ENCODE assay signal across 21 cellular contexts in genomic region chr13:27981006-27981708, GRCh38. TPM values are rescaled to one million over a fixed set of nuclear protein-coding genes. Genes with fewer than 3 reads are reported as not detected.
DNase-seq lines count a peak whose midpoint lies in the region; ATAC-seq, FAIRE-seq and TF ChIP-seq lines count a peak whose summit lies in the region.
"Had no signal": no experiment of that assay in that cellular context is flagged by ENCODE, and none has a peak within 500 bp of the region (broad histone marks: within the 10 kb centered on the region; RNA-seq: fewer than 3 reads in every experiment).

No MANE protein-coding gene starts in this region.

- H2AFZ ChIP-seq in GM23338 (no peak overlapping the region), HepG2 (ENCODE audit: low read length) (no peak overlapping the region), smooth muscle cell (ENCODE audit: low read depth) (no peak overlapping the region)

- H3F3A ChIP-seq in GM23338 (replicated peaks; ENCODE audit: low read depth) (peaks cover 31% of the 10 kb centered on the region), smooth muscle cell (ENCODE audit: low read depth) (no peaks in the 10 kb centered on the region)

- H3K36me3 Mint-ChIP-seq in GM23338 (ENCODE audit: low read depth) (no peaks in the 10 kb centered on the region), activated B cell treated with CpG ODN at 0.5 μM for 24 hours (ENCODE audit: low read depth) (no peaks in the 10 kb centered on the region)
- H3K36me3 Mint-ChIP-seq in activated naive CD8-positive, alpha-beta T cell treated with anti-CD3 and anti-CD28 coated beads, Interleukin-2, amount 50 U/mL, for 24 hours (ENCODE audit: low read depth) = no peaks in the 10 kb centered on the region

- no peaks in the 10 kb centered on the region for H3K79me2 ChIP-seq in GM23338 (replicated peaks; ENCODE audit: insufficient read depth)
- no peaks in the 10 kb centered on the region for H3K79me2 ChIP-seq in HepG2 (ENCODE audit: insufficient read depth, low read length)
- no peaks in the 10 kb centered on the region for H3K79me2 ChIP-seq in smooth muscle cell (ENCODE audit: low read depth)

- no peak for TF ChIP-seq CTCF in GM23338 (conservative IDR thresholded peaks at IDR 0.05; ENCODE audit: low read depth in 2 of 2)
- no peak for TF ChIP-seq CTCF in activated B cell treated with CpG ODN at 0.5 μM for 24 hours (IDR thresholded peaks at IDR 0.05)
- TF ChIP-seq CTCF in HepG2 (CRISPR knock-in tag; IDR thresholded peaks at IDR 0.05) = no peak
- no peak for TF ChIP-seq CTCF in smooth muscle cell (IDR thresholded peaks at IDR 0.05; ENCODE audit: borderline replicate concordance, insufficient read depth, poor library complexity, severe bottlenecking)

- H3K4me3 ChIP-seq in GM23338 = no peak overlapping the region
- H3K4me3 ChIP-seq in HepG2 (replicated peaks in 1 of 3; ENCODE audit: insufficient read depth in 1 of 3, low read depth in 2 of 3, low read length in 3 of 3) = no peak overlapping the region
- peak overlapping the region; percentile 22 for H3K4me3 ChIP-seq in smooth muscle cell
- H3K4me3 ChIP-seq: BLaER1, SK-N-MC had no signal

- no peak for TF ChIP-seq POLR2A in HepG2 (IDR thresholded peaks at IDR 0.05; ENCODE audit: insufficient read depth in 1 of 2, low read depth in 2 of 2, low read length in 2 of 2)

- intact Hi-C loops in activated B cell treated with CpG ODN at 0.5 μM for 24 hours (cut with micrococcal nuclease) (loop anchor here (5.0 to 10.0 kb wide), 2 partner anchors 449 to 814 kb away; no protein-coding TSS in a partner anchor), HepG2 (cut with micrococcal nuclease; ENCODE audit: unreplicated experiment) (loop anchor here (5.0 to 10.0 kb wide), 4 partner anchors 209 to 996 kb away; no protein-coding TSS in a partner anchor)

- in situ Hi-C loops in HepG2 (cut with HindIII; ENCODE audit: extremely low pct_ligation_motif_present, low pct_unique_long_range_greater_than_20kb) = loop anchor here (5.0 to 25.0 kb wide), 2 partner anchors 149 to 494 kb away; no protein-coding TSS in a partner anchor

- H3K4me1 Mint-ChIP-seq in GM23338 = peaks cover 24% of the 10 kb centered on the region
- H3K4me1 Mint-ChIP-seq in activated B cell treated with CpG ODN at 0.5 μM for 24 hours = peaks cover 26% of the 10 kb centered on the region
- peaks cover 20% of the 10 kb centered on the region for H3K4me1 Mint-ChIP-seq in activated naive CD8-positive, alpha-beta T cell treated with anti-CD3 and anti-CD28 coated beads, Interleukin-2, amount 50 U/mL, for 24 hours

- peaks cover 88% of the 10 kb centered on the region for H3K27me3 Mint-ChIP-seq in GM23338 (ENCODE audit: insufficient read depth, low read depth, poor library complexity)
- H3K27me3 Mint-ChIP-seq in activated B cell treated with CpG ODN at 0.5 μM for 24 hours = peaks cover 62% of the 10 kb centered on the region
- peaks cover 67% of the 10 kb centered on the region for H3K27me3 Mint-ChIP-seq in activated naive CD8-positive, alpha-beta T cell treated with anti-CD3 and anti-CD28 coated beads, Interleukin-2, amount 50 U/mL, for 24 hours

- H3K9me3 ChIP-seq in HepG2 (ENCODE audit: low read length) (no peaks in the 10 kb centered on the region), smooth muscle cell (replicated peaks; ENCODE audit: low read depth) (no peaks in the 10 kb centered on the region)

- H3K27me3 ChIP-seq in GM23338 (ENCODE audit: insufficient read depth) (peaks cover 92% of the 10 kb centered on the region), HepG2 (ENCODE audit: control insufficient read depth in 1 of 2, insufficient read depth in 2 of 2, low read length in 2 of 2) (peaks cover 9 to 48% of the 10 kb centered on the region in 2 experiments), smooth muscle cell (ENCODE audit: low read depth) (peaks cover 87% of the 10 kb centered on the region)

- H3K9me3 Mint-ChIP-seq in GM23338 (peaks cover 6% of the 10 kb centered on the region; the same call in 2 of the 3 replicates), activated B cell treated with CpG ODN at 0.5 μM for 24 hours (no peaks in the 10 kb centered on the region)
- H3K9me3 Mint-ChIP-seq in activated naive CD8-positive, alpha-beta T cell treated with anti-CD3 and anti-CD28 coated beads, Interleukin-2, amount 50 U/mL, for 24 hours = no peaks in the 10 kb centered on the region

- 26% methylated on average over 11 of the region's 11 CpGs for WGBS in HepG2 (ENCODE audit: low lambda C conversion rate)
- WGBS in smooth muscle cell (ENCODE audit: low lambda C conversion rate) = 30% methylated on average over 11 of the region's 11 CpGs

- no peaks in the 10 kb centered on the region for H3K36me3 ChIP-seq in GM23338 (ENCODE audit: insufficient read depth)
- no peaks in the 10 kb centered on the region for H3K36me3 ChIP-seq in HepG2 (replicated peaks in 1 of 2; ENCODE audit: control insufficient read depth in 1 of 2, insufficient read depth in 2 of 2, low read length in 2 of 2)
- H3K36me3 ChIP-seq in smooth muscle cell (ENCODE audit: low read depth) = no peaks in the 10 kb centered on the region
- H3K36me3 ChIP-seq: BLaER1 had no signal

- H3K4me2 ChIP-seq in GM23338 (no peak overlapping the region; the same call in 1 of the 2 replicates), HepG2 (ENCODE audit: low read depth, low read length) (peak overlapping the region; percentile 48), smooth muscle cell (no peak overlapping the region)
- H3K4me2 ChIP-seq: BLaER1 had no signal

- H4K20me1 ChIP-seq in GM23338 (replicated peaks; ENCODE audit: insufficient read depth) = peaks cover 20% of the 10 kb centered on the region; the same call in 1 of the 2 replicates
- H4K20me1 ChIP-seq in HepG2 (ENCODE audit: insufficient read depth, low read length) = no peaks in the 10 kb centered on the region
- H4K20me1 ChIP-seq in smooth muscle cell (ENCODE audit: low read depth) = no peaks in the 10 kb centered on the region

- H3K4me3 Mint-ChIP-seq in GM23338 (peak overlapping the region; percentile 40; the same call in 2 of the 3 replicates), activated B cell treated with CpG ODN at 0.5 μM for 24 hours (peak overlapping the region; percentile 71)
- no peak overlapping the region for H3K4me3 Mint-ChIP-seq in activated naive CD8-positive, alpha-beta T cell treated with anti-CD3 and anti-CD28 coated beads, Interleukin-2, amount 50 U/mL, for 24 hours

- CTCF ChIA-PET in activated B cell treated with CpG ODN at 0.5 μM for 24 hours (lab: Charles Lee) = interaction anchor here (1.1 to 10.8 kb wide), 3 partner anchors 153 to 996 kb away, joined by 4 to 230 read pairs (median 6); no protein-coding TSS in a partner anchor
- CTCF ChIA-PET in HepG2 (lab: Yijun Ruan, JAX; ENCODE audit: low intra/inter-chr PET ratio, low total read pairs) = interaction anchor here (1.5 kb wide), 1 partner anchor 619 kb away, joined by 3 read pairs; no protein-coding TSS in a partner anchor

- no peak for DNase-seq in GM23338 (ENCODE audit: low spot score)
- DNase-seq in activated B cell treated with CpG ODN at 0.5 μM for 24 hours = no peak
- no peak for DNase-seq in HepG2 (ENCODE audit: low spot score)
- DNase-seq in smooth muscle cell (lab: John Stamatoyannopoulos, UW; ENCODE audit: unreplicated experiment) = no peak
- DNase-seq in activated naive CD8-positive, alpha-beta T cell treated with anti-CD3 and anti-CD28 coated beads, Interleukin-2, amount 50 U/mL, for 24 hours = no peak
- DNase-seq: DMS 273 treated with DMSO at 0.1 percent for 48 hours; EL; KG1; NCI-H1092 treated with DMSO at 0.1 percent for 48 hours; NCI-H1694 treated with DMSO at 0.1 percent for 48 hours; NCI-H69; NK-92 treated with Interleukin-12 subunit alpha and Interleukin-12 subunit beta, amount 100 ng/mL, for 24 hours; OCI-M1 had no signal

- no peak overlapping the region for H3K27ac Mint-ChIP-seq in GM23338
- H3K27ac Mint-ChIP-seq in activated B cell treated with CpG ODN at 0.5 μM for 24 hours = no peak overlapping the region
- H3K27ac Mint-ChIP-seq in activated naive CD8-positive, alpha-beta T cell treated with anti-CD3 and anti-CD28 coated beads, Interleukin-2, amount 50 U/mL, for 24 hours = no peak overlapping the region

- H3K9ac ChIP-seq in HepG2 (ENCODE audit: insufficient read depth, low read depth, low read length) (no peak overlapping the region), smooth muscle cell (ENCODE audit: low read depth) (no peak overlapping the region)
- H3K9ac ChIP-seq: BLaER1 had no signal

- POLR2A ChIA-PET in activated B cell treated with CpG ODN at 0.5 μM for 24 hours (lab: Charles Lee) (no interaction called here), HepG2 (lab: Yijun Ruan, JAX) (interaction anchor here (2.2 kb wide), 1 partner anchor 20 kb away, joined by 6 read pairs; no protein-coding TSS in a partner anchor)

- no peaks in the 10 kb centered on the region for H3K9me2 ChIP-seq in GM23338 (ENCODE audit: insufficient read depth)

- no peak overlapping the region for H3K27ac ChIP-seq in GM23338 (ENCODE audit: low read depth)
- H3K27ac ChIP-seq in HepG2 (ENCODE audit: extremely low read length, insufficient read depth, low read length) = no peak overlapping the region
- no peak overlapping the region for H3K27ac ChIP-seq in smooth muscle cell (ENCODE audit: low read depth)
- H3K27ac ChIP-seq: BLaER1, HL-60, SK-N-MC had no signal

- no peak for TF ChIP-seq EP300 in HepG2 (IDR thresholded peaks at IDR 0.05; ENCODE audit: low read depth in 2 of 2, low read length in 2 of 2)
- no peak for TF ChIP-seq EP300 in HepG2 (CRISPR knock-in tag; IDR thresholded peaks at IDR 0.05; ENCODE audit: borderline replicate concordance)

- H3K4me1 ChIP-seq in GM23338 (ENCODE audit: insufficient read depth) = peaks cover 22% of the 10 kb centered on the region
- peaks cover 13% of the 10 kb centered on the region for H3K4me1 ChIP-seq in HepG2 (ENCODE audit: insufficient read depth, low read length)
- no peaks in the 10 kb centered on the region for H3K4me1 ChIP-seq in smooth muscle cell (ENCODE audit: low read depth)
- H3K4me1 ChIP-seq: BLaER1 had no signal

- no peak for FAIRE-seq in HepG2 (lab: Jason Lieb, UNC)

- no TSS peak for BruUV-seq in HepG2 (replicated peaks; lab: Mats Ljungman, UMichigan)

- no peak for TF ChIP-seq RAD21 in HepG2 (CRISPR knock-in tag; IDR thresholded peaks at IDR 0.05)

- ATAC-seq in GM23338 (no peak), activated B cell treated with CpG ODN at 0.5 μM for 24 hours (ENCODE audit: low read depth) (no peak), HepG2 (peak; percentile 28), GM21423 (IDR thresholded peaks at IDR 0.05; ENCODE audit: unreplicated experiment) (no peak), HG03565 (IDR thresholded peaks at IDR 0.05; ENCODE audit: unreplicated experiment) (no peak), GM21360 (IDR thresholded peaks at IDR 0.05; ENCODE audit: unreplicated experiment) (no peak)
- no peak for ATAC-seq in activated naive CD8-positive, alpha-beta T cell treated with anti-CD3 and anti-CD28 coated beads, Interleukin-2, amount 50 U/mL, for 24 hours

RNA-seq across cellular contexts. Expression of gene URAD, which starts 7.3 kb away (rescaled TPM):
- not detected in 2 replicates for total RNA-seq in GM23338 (2014; rRNA removed; shearing (Covaris generic))
- polyA plus RNA-seq in GM23338 (2016; fragmentation: Nextera tagmentation; extraction: Ambion mirVana) (not detected in 2 replicates), HepG2 (2011; rRNA removed) (not detected in 2 replicates), smooth muscle cell (not detected in 2 replicates)
- total RNA-seq in activated B cell treated with CpG ODN at 0.5 μM for 24 hours (not detected in 2 replicates), HepG2 (2016; rRNA removed; fragmentation: Illumina TruSeq; extraction: Trizol) (not detected in 2 replicates), smooth muscle cell (not detected in 2 replicates)
- total RNA-seq in HepG2 (2016; cell fraction: cytosol; rRNA removed; fragmentation: Illumina TruSeq; extraction: Trizol; ENCODE audit: low read depth) = not detected in 2 replicates
- total RNA-seq in HepG2 (2016; cell fraction: insoluble cytoplasmic fraction; rRNA removed; fragmentation: Illumina TruSeq; extraction: Trizol) = not detected in 2 replicates
- total RNA-seq in HepG2 (2016; cell fraction: membrane; rRNA removed; fragmentation: Illumina TruSeq; extraction: Trizol) = not detected in 2 replicates
- total RNA-seq in HepG2 (2016; cell fraction: nucleus; rRNA removed; fragmentation: Illumina TruSeq; extraction: Trizol) = not detected in 2 replicates
- polyA plus RNA-seq in HepG2 (2011; cell fraction: cytosol; rRNA removed) = not detected in 2 replicates
- not detected in 2 replicates for polyA plus RNA-seq in HepG2 (2011; cell fraction: nucleus; rRNA removed)
- not detected in 2 replicates for polyA plus RNA-seq in HepG2 (2012)
- not detected in 2 replicates for polyA plus RNA-seq in HepG2 (2016; cell fraction: cytosol; fragmentation: Illumina TruSeq; extraction: Trizol; ENCODE audit: low read depth)
- polyA plus RNA-seq in HepG2 (2016; cell fraction: insoluble cytoplasmic fraction; fragmentation: Illumina TruSeq; extraction: Trizol; ENCODE audit: low read depth) = not detected in 2 replicates
- polyA plus RNA-seq in HepG2 (2016; cell fraction: membrane; fragmentation: Illumina TruSeq; extraction: Trizol; ENCODE audit: low read depth) = not detected in 2 replicates
- polyA plus RNA-seq in HepG2 (2016; cell fraction: nucleus; fragmentation: Illumina TruSeq; extraction: Trizol; ENCODE audit: insufficient read depth, low read depth) = not detected in 2 replicates
- not detected in 2 replicates for polyA minus RNA-seq in HepG2 (2011; rRNA and poly(A)+ RNA removed; ENCODE audit: low replicate concordance)
- polyA minus RNA-seq in HepG2 (2011; cell fraction: cytosol; rRNA and poly(A)+ RNA removed) = not detected in 2 replicates
- polyA minus RNA-seq in HepG2 (2011; cell fraction: nucleus; rRNA and poly(A)+ RNA removed) = not detected in 2 replicates
- total RNA-seq: MCF 10A had no signal
- polyA plus RNA-seq: AG04450 had no signal

RNA-seq across cellular contexts. Expression of gene CDX2, which starts 12.0 kb away (rescaled TPM):
- total RNA-seq in GM23338 (2014; rRNA removed; shearing (Covaris generic)) = not detected in 2 replicates
- polyA plus RNA-seq in GM23338 (2016; fragmentation: Nextera tagmentation; extraction: Ambion mirVana) (0.12 TPM in 1 of 2 replicates, not detected in the other), HepG2 (2011; rRNA removed) (not detected in 2 replicates), smooth muscle cell (0.31 and 0.45 TPM in 2 replicates)
- total RNA-seq in activated B cell treated with CpG ODN at 0.5 μM for 24 hours (not detected in 2 replicates), HepG2 (2016; rRNA removed; fragmentation: Illumina TruSeq; extraction: Trizol) (0.04 TPM in 1 of 2 replicates, not detected in the other), smooth muscle cell (0.04 and 0.18 TPM in 2 replicates)
- 0.09 TPM in 1 of 2 replicates, not detected in the other for total RNA-seq in HepG2 (2016; cell fraction: cytosol; rRNA removed; fragmentation: Illumina TruSeq; extraction: Trizol; ENCODE audit: low read depth)
- total RNA-seq in HepG2 (2016; cell fraction: insoluble cytoplasmic fraction; rRNA removed; fragmentation: Illumina TruSeq; extraction: Trizol) = 0.04 TPM in 1 of 2 replicates, not detected in the other
- total RNA-seq in HepG2 (2016; cell fraction: membrane; rRNA removed; fragmentation: Illumina TruSeq; extraction: Trizol) = 0.14 and 0.25 TPM in 2 replicates
- total RNA-seq in HepG2 (2016; cell fraction: nucleus; rRNA removed; fragmentation: Illumina TruSeq; extraction: Trizol) = not detected in 2 replicates
- not detected in 2 replicates for polyA plus RNA-seq in HepG2 (2011; cell fraction: cytosol; rRNA removed)
- 0.27 TPM in 1 of 2 replicates, not detected in the other for polyA plus RNA-seq in HepG2 (2011; cell fraction: nucleus; rRNA removed)
- polyA plus RNA-seq in HepG2 (2012) = not detected in 2 replicates
- 0.02 and 0.08 TPM in 2 replicates for polyA plus RNA-seq in HepG2 (2016; cell fraction: cytosol; fragmentation: Illumina TruSeq; extraction: Trizol; ENCODE audit: low read depth)
- not detected in 2 replicates for polyA plus RNA-seq in HepG2 (2016; cell fraction: insoluble cytoplasmic fraction; fragmentation: Illumina TruSeq; extraction: Trizol; ENCODE audit: low read depth)
- 0.22 TPM in 1 of 2 replicates, not detected in the other for polyA plus RNA-seq in HepG2 (2016; cell fraction: membrane; fragmentation: Illumina TruSeq; extraction: Trizol; ENCODE audit: low read depth)
- polyA plus RNA-seq in HepG2 (2016; cell fraction: nucleus; fragmentation: Illumina TruSeq; extraction: Trizol; ENCODE audit: insufficient read depth, low read depth) = not detected in 2 replicates
- not detected in 2 replicates for polyA minus RNA-seq in HepG2 (2011; rRNA and poly(A)+ RNA removed; ENCODE audit: low replicate concordance)
- polyA minus RNA-seq in HepG2 (2011; cell fraction: cytosol; rRNA and poly(A)+ RNA removed) = not detected in 2 replicates
- polyA minus RNA-seq in HepG2 (2011; cell fraction: nucleus; rRNA and poly(A)+ RNA removed) = 0.13 TPM in 1 of 2 replicates, not detected in the other
- total RNA-seq: MCF 10A had no signal
- polyA plus RNA-seq: AG04450 had no signal
